ENCODE assay signal across 13 cellular contexts in genomic region chr7:106657085-106657991, GRCh38.
DNase-seq lines count a peak whose midpoint lies in the region; ATAC-seq and TF ChIP-seq lines count a peak whose summit lies in the region.
"Had no signal": no experiment of that assay in that cellular context is flagged by ENCODE, and none has a peak within 500 bp of the region (broad histone marks: within the 10 kb centered on the region; RNA-seq: fewer than 3 reads in every experiment).

No MANE protein-coding gene starts in this region.

- no peaks in the 10 kb centered on the region for H3K36me3 Mint-ChIP-seq in nephron (ENCODE audit: low read depth)

- no peaks in the 10 kb centered on the region for H3K36me3 ChIP-seq in GM06990 (ENCODE audit: control insufficient read depth, insufficient read depth, low read length)

- DNase-seq in GM06990 (ENCODE audit: extremely low read depth, insufficient read length) (no peak), NCI-H226 (peak; percentile 27), choroid plexus epithelial cell (ENCODE audit: low read depth) (peak; percentile 56), Kasumi-1 (lab: John Stamatoyannopoulos, UW) (no peak), NCI-H69 (lab: John Stamatoyannopoulos, UW) (no peak)
- DNase-seq: activated CD4-positive, alpha-beta T cell treated with anti-CD3 and anti-CD28 coated beads for 1 hour; DND-41; foreskin melanocyte; NCI-H1930; right cardiac atrium had no signal

- peak overlapping the region; percentile 20 for H3K4me3 ChIP-seq in GM06990 (replicated peaks; ENCODE audit: low read depth, low read length)
- H3K4me3 ChIP-seq in choroid plexus epithelial cell (ENCODE audit: low read depth, low read length): peak overlapping the region; percentile 92

- H3K9me3 Mint-ChIP-seq in nephron: no peaks in the 10 kb centered on the region

- H3K4me3 Mint-ChIP-seq in nephron: peak overlapping the region; percentile 26 to 50 (median 33)

- no peak overlapping the region for H3K27ac Mint-ChIP-seq in nephron

- ATAC-seq in HG02885 (IDR thresholded peaks at IDR 0.05; ENCODE audit: poor library complexity, unreplicated experiment) (no peak), HG03045 (IDR thresholded peaks at IDR 0.05; ENCODE audit: unreplicated experiment) (no peak)
- ATAC-seq: right cardiac atrium had no signal

- no peaks in the 10 kb centered on the region for H3K27me3 Mint-ChIP-seq in nephron (ENCODE audit: low read depth)

- peaks cover 16% of the 10 kb centered on the region for H3K4me1 Mint-ChIP-seq in nephron

- H3K27me3 ChIP-seq in GM06990 (replicated peaks; ENCODE audit: control insufficient read depth, insufficient read depth, low read length): no peaks in the 10 kb centered on the region

- no peak for TF ChIP-seq CTCF in GM06990 (IDR thresholded peaks at IDR 0.05; ENCODE audit: insufficient read depth, low read length, poor library complexity, severe bottlenecking)
- TF ChIP-seq CTCF in choroid plexus epithelial cell (conservative IDR thresholded peaks at IDR 0.05; ENCODE audit: low read depth, low read length): no peak
- TF ChIP-seq CTCF in nephron (IDR thresholded peaks at IDR 0.05; ENCODE audit: unreplicated experiment in 3 of 3): no peak

Comparison
In these comparisons a context has a peak if more than half of its experiments do, and no peak if none do; other contexts are left out.
1. DNase-seq: peak in NCI-H226 (single experiment) and choroid plexus epithelial cell (single experiment); none in GM06990 (single experiment), Kasumi-1 (0 of 2) and NCI-H69 (single experiment).